In the genomic region with DNA sequence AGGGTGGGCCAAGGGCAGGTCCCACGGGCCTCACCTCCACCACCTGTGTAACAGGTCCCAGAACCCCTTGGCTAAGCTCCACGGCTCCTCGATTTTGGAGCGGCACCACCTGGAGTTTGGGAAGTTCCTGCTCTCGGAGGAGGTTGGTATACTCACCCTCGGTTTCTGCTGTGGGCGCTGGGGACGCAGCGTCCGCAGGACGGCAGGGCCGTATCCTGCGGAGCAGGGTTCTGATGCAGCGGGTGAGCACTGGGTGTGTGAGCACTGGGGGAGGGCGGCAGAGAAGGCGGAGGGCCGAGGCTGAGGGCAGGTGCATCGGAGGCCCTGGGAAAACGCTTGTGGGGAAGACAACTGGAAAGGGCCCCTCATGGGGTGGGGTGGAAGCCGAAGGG, we compare ENCODE assay signal across 9 cellular contexts. TPM values are rescaled to one million over a fixed set of nuclear protein-coding genes. Genes with fewer than 3 reads are reported as not detected.
DNase-seq lines count a peak whose midpoint lies in the region; ATAC-seq and TF ChIP-seq lines count a peak whose summit lies in the region.
"Had no signal": no experiment of that assay in that cellular context is flagged by ENCODE, and none has a peak within 500 bp of the region (broad histone marks: within the 10 kb centered on the region; RNA-seq: fewer than 3 reads in every experiment).

No MANE protein-coding gene starts in this region.

- no peak for DNase-seq in cardiac muscle cell (ENCODE audit: low read depth in 1 of 2, low spot score in 1 of 2)
- no peak for DNase-seq in left ventricle myocardium superior
- no peak for DNase-seq in central memory CD8-positive, alpha-beta T cell (ENCODE audit: low spot score in 2 of 2)
- no peak for DNase-seq in DMS 273 treated with DMSO at 0.1 percent for 48 hours (lab: John Stamatoyannopoulos, UW)
- DNase-seq in NCI-H1436 treated with DMSO at 0.1 percent for 48 hours (lab: John Stamatoyannopoulos, UW), result no peak
- DNase-seq: DMS79 had no signal

- TF ChIP-seq CTCF in cardiac muscle cell (IDR thresholded peaks at IDR 0.05; ENCODE audit: low read depth, low read length), result no peak

- H3K27me3 ChIP-seq in cardiac muscle cell (no peaks in the 10 kb centered on the region), muscle layer of duodenum (ENCODE audit: low read depth, low read length) (no peaks in the 10 kb centered on the region)

- 45% methylated on average over 20 of the region's 20 CpGs for WGBS in urinary bladder

- peaks cover 5% of the 10 kb centered on the region for H3K4me1 Mint-ChIP-seq in central memory CD8-positive, alpha-beta T cell

- H3K9me3 ChIP-seq in cardiac muscle cell (ENCODE audit: low read depth) (no peaks in the 10 kb centered on the region), muscle layer of duodenum (ENCODE audit: control insufficient read depth in 1 of 2, low read length in 2 of 2) (no peaks in the 10 kb centered on the region)

- H3K27ac ChIP-seq in cardiac muscle cell (peak overlapping the region; percentile 28), muscle layer of duodenum (ENCODE audit: low read length) (no peak overlapping the region), urinary bladder (ENCODE audit: low read depth) (no peak overlapping the region)

- H3K36me3 Mint-ChIP-seq in central memory CD8-positive, alpha-beta T cell (ENCODE audit: insufficient read depth), result peaks cover 2% of the 10 kb centered on the region

- H3K4me1 ChIP-seq in cardiac muscle cell (ENCODE audit: low read depth), result no peaks in the 10 kb centered on the region
- H3K4me1 ChIP-seq in muscle layer of duodenum (ENCODE audit: control insufficient read depth in 1 of 2, insufficient read depth in 2 of 2, low read length in 2 of 2), result peaks cover 0 to 11% of the 10 kb centered on the region in 2 donors
- H3K4me1 ChIP-seq in urinary bladder (ENCODE audit: insufficient read depth), result no peaks in the 10 kb centered on the region

- H3K4me3 Mint-ChIP-seq in central memory CD8-positive, alpha-beta T cell, result peak overlapping the region; percentile 80

- no peak for ATAC-seq in left ventricle myocardium superior
- no peak for ATAC-seq in central memory CD8-positive, alpha-beta T cell (replicated peaks; ENCODE audit: extremely low read depth, poor library complexity, severe bottlenecking)
- ATAC-seq in HG03378 (IDR thresholded peaks at IDR 0.05; ENCODE audit: unreplicated experiment), result no peak

- no peaks in the 10 kb centered on the region for H3K9me3 Mint-ChIP-seq in central memory CD8-positive, alpha-beta T cell

- no peaks in the 10 kb centered on the region for H3K36me3 ChIP-seq in cardiac muscle cell
- no peaks in the 10 kb centered on the region for H3K36me3 ChIP-seq in muscle layer of duodenum (ENCODE audit: control insufficient read depth in 1 of 2, insufficient read depth in 2 of 2, low read length in 2 of 2)
- H3K36me3 ChIP-seq in urinary bladder (ENCODE audit: insufficient read depth), result no peaks in the 10 kb centered on the region

- H3K4me3 ChIP-seq in cardiac muscle cell, result peak overlapping the region; percentile 53
- peak overlapping the region; percentile 66 to 88 for H3K4me3 ChIP-seq in muscle layer of duodenum (ENCODE audit: low read depth in 1 of 2, low read length in 2 of 2)
- peak overlapping the region; percentile 60 for H3K4me3 ChIP-seq in urinary bladder (ENCODE audit: low read depth, low read length)

- intact Hi-C loops in left ventricle myocardium superior (cut with micrococcal nuclease), result no loop called here

- peak overlapping the region; percentile 57 for H3K27ac Mint-ChIP-seq in central memory CD8-positive, alpha-beta T cell (ENCODE audit: low read depth)

- no peaks in the 10 kb centered on the region for H3K27me3 Mint-ChIP-seq in central memory CD8-positive, alpha-beta T cell

RNA-seq across cellular contexts. Expression of gene ATP5ME, which starts 11.0 kb away (rescaled TPM):
- total RNA-seq in cardiac muscle cell (177 and 254 TPM in 2 replicates), left ventricle myocardium superior (1,128 TPM), urinary bladder (160 TPM)
- polyA plus RNA-seq in cardiac muscle cell (1,150 and 1,438 TPM in 2 replicates), urinary bladder (430 TPM)

RNA-seq across cellular contexts. Expression of gene MYL5, which starts 11.3 kb away (rescaled TPM):
- total RNA-seq in cardiac muscle cell, result 27.3 and 40.5 TPM in 2 replicates
- polyA plus RNA-seq in cardiac muscle cell, result 33.8 and 42.7 TPM in 2 replicates
- 2.7 TPM for total RNA-seq in left ventricle myocardium superior
- total RNA-seq in urinary bladder, result 11.8 TPM
- 7.1 TPM for polyA plus RNA-seq in urinary bladder

RNA-seq across cellular contexts. Expression of gene SLC49A3, which starts 25.9 kb away (rescaled TPM):
- 0.42 and 1.9 TPM in 2 replicates for total RNA-seq in cardiac muscle cell
- 0.47 and 2.3 TPM in 2 replicates for polyA plus RNA-seq in cardiac muscle cell
- 12.6 TPM for total RNA-seq in left ventricle myocardium superior
- 2.1 TPM for total RNA-seq in urinary bladder
- polyA plus RNA-seq in urinary bladder, result 7.9 TPM

RNA-seq across cellular contexts. Expression of gene PDE6B, which starts 37.7 kb away (rescaled TPM):
- 34.5 and 43.1 TPM in 2 replicates for total RNA-seq in cardiac muscle cell
- polyA plus RNA-seq in cardiac muscle cell, result 48.1 and 58.5 TPM in 2 replicates
- 2.1 TPM for total RNA-seq in left ventricle myocardium superior
- 6.2 TPM for total RNA-seq in urinary bladder
- 4.1 TPM for polyA plus RNA-seq in urinary bladder

RNA-seq across cellular contexts. Expression of gene PCGF3, which starts 42.6 kb away (rescaled TPM):
- total RNA-seq in cardiac muscle cell, result 59.6 and 118 TPM in 2 replicates
- polyA plus RNA-seq in cardiac muscle cell, result 28.1 and 32.8 TPM in 2 replicates
- total RNA-seq in left ventricle myocardium superior, result 20.9 TPM
- 52.6 TPM for total RNA-seq in urinary bladder
- 36.1 TPM for polyA plus RNA-seq in urinary bladder
